In genomic region chr3:52361011-52361410, GRCh38 we compare ENCODE assay signal across 1 cellular context.
TF ChIP-seq lines count a peak whose summit lies in the region.

No MANE protein-coding gene starts in this region.

TF ChIP-seq in H1, 55 proteins besides CTCF, POLR2A, EP300 and RAD21:
- TF ChIP-seq CEBPB (IDR thresholded peaks at IDR 0.05; ENCODE audit: low read depth, low read length) (no peak), SP2 (IDR thresholded peaks at IDR 0.05; ENCODE audit: low read length) (no peak), CHD7 (IDR thresholded peaks at IDR 0.05; ENCODE audit: insufficient replicate concordance, low read length) (no peak), NRF1 (IDR thresholded peaks at IDR 0.05; ENCODE audit: low read depth, low read length) (no peak), TAF7 (optimal IDR thresholded peaks at IDR 0.05; ENCODE audit: borderline replicate concordance, low read depth, low read length) (no peak), SIN3A (conservative IDR thresholded peaks at IDR 0.05 in 1 of 2, IDR thresholded peaks at IDR 0.05 in 1 of 2; ENCODE audit: low read depth in 1 of 2, low read length in 2 of 2) (no peak), SP4 (IDR thresholded peaks at IDR 0.05; ENCODE audit: low read length) (no peak), RBBP5 (IDR thresholded peaks at IDR 0.05; ENCODE audit: borderline replicate concordance, low read depth, low read length) (no peak), SRF (IDR thresholded peaks at IDR 0.05; ENCODE audit: low read depth, low read length) (no peak), SIX5 (IDR thresholded peaks at IDR 0.05; ENCODE audit: low read depth, low read length) (no peak)
